In the genomic region with DNA sequence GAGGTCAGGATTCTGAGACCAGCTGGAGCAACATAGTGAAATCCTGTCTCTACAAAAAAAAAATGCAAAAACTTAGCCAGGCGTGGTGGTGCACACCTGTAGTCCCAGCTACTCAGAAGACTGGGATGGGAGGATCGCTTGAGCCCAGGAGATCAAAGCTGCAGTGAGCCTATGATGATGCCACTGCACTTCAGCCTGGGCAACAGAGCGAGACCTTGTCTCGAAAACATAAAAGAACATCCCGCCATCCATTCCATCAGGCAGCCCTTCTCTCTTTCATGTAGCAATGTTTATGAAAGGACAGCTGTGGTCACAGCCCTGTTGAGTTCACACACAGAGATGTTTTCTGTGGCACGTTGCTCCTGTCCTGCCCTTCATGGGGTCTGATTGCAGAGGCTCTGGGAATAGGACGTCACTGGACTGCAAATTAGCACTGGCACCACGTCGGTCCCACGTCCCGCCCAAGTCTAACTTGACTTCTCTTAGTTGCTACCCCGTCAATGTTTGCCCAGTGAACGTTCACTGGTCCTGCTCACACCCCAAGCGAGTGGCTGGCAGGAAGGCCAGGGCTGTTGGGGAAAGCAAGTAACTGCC, we compare ENCODE assay signal across 1 cellular context.
A peak's percentile ranks its signal among the peaks of the same experiment; 100 is the strongest.
TF ChIP-seq lines count a peak whose summit lies in the region.

No MANE protein-coding gene starts in this region.

TF ChIP-seq in HepG2, 621 proteins besides CTCF, POLR2A, EP300 and RAD21 (continued from another document and continues in another):
- TF ChIP-seq ZNF407 (CRISPR knock-in tag; IDR thresholded peaks at IDR 0.05; ENCODE audit: not compliant biosample characterization) (no peak), RXRA (CRISPR knock-in tag; IDR thresholded peaks at IDR 0.05) (no peak; the same call in 1 of the 2 replicates), ZSCAN21 (CRISPR knock-in tag; IDR thresholded peaks at IDR 0.05; ENCODE audit: borderline replicate concordance) (no peak), ZNF589 (CRISPR knock-in tag; conservative IDR thresholded peaks at IDR 0.05) (no peak), TFE3 (CRISPR knock-in tag; IDR thresholded peaks at IDR 0.05) (no peak), KDM5A (IDR thresholded peaks at IDR 0.05; ENCODE audit: borderline replicate concordance, low read length) (no peak), HNF4A (CRISPR knock-in tag; IDR thresholded peaks at IDR 0.05) (no peak), HNF4G (IDR thresholded peaks at IDR 0.05; ENCODE audit: borderline replicate concordance, low read depth, low read length) (no peak), HNF4G (CRISPR knock-in tag; IDR thresholded peaks at IDR 0.05; ENCODE audit: borderline replicate concordance, low read depth) (no peak), NFE2 (CRISPR knock-in tag; IDR thresholded peaks at IDR 0.05) (no peak), SSRP1 (CRISPR knock-in tag; IDR thresholded peaks at IDR 0.05) (no peak), TCF7 (IDR thresholded peaks at IDR 0.05; ENCODE audit: low read depth) (peak; percentile 91), SIX1 (CRISPR knock-in tag; IDR thresholded peaks at IDR 0.05; ENCODE audit: borderline replicate concordance) (no peak), ZFP36 (IDR thresholded peaks at IDR 0.05; ENCODE audit: borderline replicate concordance, low read depth, low read length, partially characterized antibody) (no peak), ISX (CRISPR knock-in tag; conservative IDR thresholded peaks at IDR 0.05) (no peak), GMEB1 (CRISPR knock-in tag; IDR thresholded peaks at IDR 0.05; ENCODE audit: borderline replicate concordance) (no peak), ISL2 (CRISPR knock-in tag; IDR thresholded peaks at IDR 0.05) (no peak), ZFP82 (CRISPR knock-in tag; IDR thresholded peaks at IDR 0.05; ENCODE audit: borderline replicate concordance) (no peak), DNMT3B (CRISPR knock-in tag; conservative IDR thresholded peaks at IDR 0.05) (no peak), ZNF639 (CRISPR knock-in tag; conservative IDR thresholded peaks at IDR 0.05) (no peak), ZNF350 (CRISPR knock-in tag; IDR thresholded peaks at IDR 0.05; ENCODE audit: borderline replicate concordance, low read depth) (no peak), KDM5B (CRISPR knock-in tag; IDR thresholded peaks at IDR 0.05; ENCODE audit: borderline replicate concordance) (no peak), FOXK2 (IDR thresholded peaks at IDR 0.05) (no peak), ZNF275 (CRISPR knock-in tag; IDR thresholded peaks at IDR 0.05; ENCODE audit: borderline replicate concordance) (no peak), ATRX (CRISPR knock-in tag; IDR thresholded peaks at IDR 0.05; ENCODE audit: borderline replicate concordance) (no peak), ZIK1 (CRISPR knock-in tag; IDR thresholded peaks at IDR 0.05; ENCODE audit: borderline replicate concordance, low read depth) (no peak), ATF6 (CRISPR knock-in tag; conservative IDR thresholded peaks at IDR 0.05) (no peak), ZNF296 (CRISPR knock-in tag; conservative IDR thresholded peaks at IDR 0.05) (no peak), ZNF329 (CRISPR knock-in tag; IDR thresholded peaks at IDR 0.05; ENCODE audit: low read depth) (no peak), ARNT2 (CRISPR knock-in tag; IDR thresholded peaks at IDR 0.05; ENCODE audit: low read depth) (no peak), SKI (IDR thresholded peaks at IDR 0.05; ENCODE audit: partially characterized antibody) (peak; percentile 29), SCMH1 (CRISPR knock-in tag; IDR thresholded peaks at IDR 0.05; ENCODE audit: borderline replicate concordance) (no peak), TOPORS (CRISPR knock-in tag; IDR thresholded peaks at IDR 0.05) (no peak), ZNF234 (CRISPR knock-in tag; conservative IDR thresholded peaks at IDR 0.05) (no peak), PREB (CRISPR knock-in tag; IDR thresholded peaks at IDR 0.05) (no peak)
- TF ChIP-seq, protein P1, sequence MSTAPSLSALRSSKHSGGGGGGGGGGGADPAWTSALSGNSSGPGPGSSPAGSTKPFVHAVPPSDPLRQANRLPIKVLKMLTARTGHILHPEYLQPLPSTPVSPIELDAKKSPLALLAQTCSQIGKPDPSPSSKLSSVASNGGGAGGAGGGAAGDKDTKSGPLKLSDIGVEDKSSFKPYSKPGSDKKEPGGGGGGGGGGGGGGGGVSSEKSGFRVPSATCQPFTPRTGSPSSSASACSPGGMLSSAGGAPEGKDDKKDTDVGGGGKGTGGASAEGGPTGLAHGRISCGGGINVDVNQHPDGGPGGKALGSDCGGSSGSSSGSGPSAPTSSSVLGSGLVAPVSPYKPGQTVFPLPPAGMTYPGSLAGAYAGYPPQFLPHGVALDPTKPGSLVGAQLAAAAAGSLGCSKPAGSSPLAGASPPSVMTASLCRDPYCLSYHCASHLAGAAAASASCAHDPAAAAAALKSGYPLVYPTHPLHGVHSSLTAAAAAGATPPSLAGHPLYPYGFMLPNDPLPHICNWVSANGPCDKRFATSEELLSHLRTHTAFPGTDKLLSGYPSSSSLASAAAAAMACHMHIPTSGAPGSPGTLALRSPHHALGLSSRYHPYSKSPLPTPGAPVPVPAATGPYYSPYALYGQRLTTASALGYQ (CRISPR knock-in tag; IDR thresholded peaks at IDR 0.05): peak; percentile 39; the same call in 1 of the 2 replicates
- TF ChIP-seq, protein P2, sequence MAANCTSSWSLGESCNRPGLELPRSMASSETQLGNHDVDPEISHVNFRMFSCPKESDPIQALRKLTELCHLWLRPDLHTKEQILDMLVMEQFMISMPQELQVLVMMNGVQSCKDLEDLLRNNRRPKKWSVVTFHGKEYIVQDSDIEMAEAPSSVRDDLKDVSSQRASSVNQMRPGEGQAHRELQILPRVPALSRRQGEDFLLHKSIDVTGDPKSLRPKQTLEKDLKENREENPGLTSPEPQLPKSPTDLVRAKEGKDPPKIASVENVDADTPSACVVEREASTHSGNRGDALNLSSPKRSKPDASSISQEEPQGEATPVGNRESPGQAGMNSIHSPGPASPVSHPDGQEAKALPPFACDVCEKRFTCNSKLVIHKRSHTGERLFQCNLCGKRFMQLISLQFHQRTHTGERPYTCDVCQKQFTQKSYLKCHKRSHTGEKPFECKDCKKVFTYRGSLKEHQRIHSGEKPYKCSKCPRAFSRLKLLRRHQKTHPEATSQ (CRISPR knock-in tag; IDR thresholded peaks at IDR 0.05; ENCODE audit: borderline replicate concordance): no peak
